Comparison of ENCODE assay signal across 12 cellular contexts in genomic region chr12:66620703-66621102, GRCh38.
"Had no signal": no experiment of that assay in that cellular context is flagged by ENCODE, and none has a peak within 500 bp of the region (broad histone marks: within the 10 kb centered on the region; RNA-seq: fewer than 3 reads in every experiment).

No MANE protein-coding gene starts in this region.

- H3K9me3 ChIP-seq: left ventricle myocardium inferior, testis, upper lobe of right lung had no signal

- ATAC-seq: activated T-helper 17 cell treated with anti-CD3 and anti-CD28 coated beads, Interleukin-2, amount 50 U/mL, for 72 hours; stimulated activated naive CD8-positive, alpha-beta T cell treated with anti-CD3 and anti-CD28 coated beads, Interleukin-15, amount 100 ng/mL, for 72 hours; upper lobe of right lung had no signal

- H3K4me1 ChIP-seq: left ventricle myocardium inferior, testis, upper lobe of right lung had no signal

- H3K27ac ChIP-seq: foreskin keratinocyte, left ventricle myocardium inferior, parathyroid adenoma, testis, upper lobe of right lung had no signal

- H3K27me3 ChIP-seq: foreskin keratinocyte, testis, upper lobe of right lung had no signal

- DNase-seq: activated B cell treated with CpG ODN at 0.5 μM for 24 hours; activated CD4-positive, alpha-beta T cell treated with anti-CD3 and anti-CD28 coated beads, Interleukin-2, amount 10 ng/mL, durations not matched to agents 7 days and 5 days; activated CD8-positive, alpha-beta memory T cell treated with anti-CD3 and anti-CD28 coated beads for 24 hours; activated naive CD4-positive, alpha-beta T cell treated with anti-CD3 and anti-CD28 coated beads for 36 hours; left ventricle myocardium inferior; stimulated activated CD4-positive, alpha-beta T cell treated with anti-CD3 and anti-CD28 coated beads, Interleukin-4, amount 100 ng/mL, for 24 hours; stimulated activated naive CD8-positive, alpha-beta T cell treated with anti-CD3 and anti-CD28 coated beads, Interleukin-15, amount 100 ng/mL, for 72 hours; testis; upper lobe of right lung had no signal

- H3K36me3 ChIP-seq: left ventricle myocardium inferior, upper lobe of right lung had no signal

- H3K4me3 ChIP-seq: left ventricle myocardium inferior, testis, upper lobe of right lung had no signal
